ENCODE assay signal across 27 cellular contexts in the genomic region with DNA sequence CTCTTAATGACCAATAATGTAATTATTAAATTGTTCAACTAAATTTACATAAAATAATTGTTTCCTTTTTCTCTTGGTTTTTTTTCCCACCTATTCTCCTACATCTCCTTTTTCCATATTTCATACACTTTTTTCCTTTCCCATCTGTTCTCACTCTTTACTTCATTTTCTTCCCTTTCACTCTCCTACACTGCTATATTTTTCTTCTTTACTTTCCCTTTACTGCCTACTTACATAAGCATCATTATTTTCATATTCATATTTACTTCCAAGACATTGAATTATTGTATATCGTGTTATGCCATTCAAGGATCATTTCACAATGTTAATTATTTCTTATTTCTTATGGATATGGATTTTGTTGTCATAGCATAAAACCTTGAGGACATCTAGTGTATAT.
"Had no signal": no experiment of that assay in that cellular context is flagged by ENCODE, and none has a peak within 500 bp of the region (broad histone marks: within the 10 kb centered on the region; RNA-seq: fewer than 3 reads in every experiment).

No MANE protein-coding gene starts in this region.

- DNase-seq: naive thymus-derived CD4-positive, alpha-beta T cell; natural killer cell; occipital lobe; ovary; psoas muscle; right cardiac atrium; spleen; stimulated activated CD4-positive, alpha-beta T cell treated with anti-CD3 and anti-CD28 coated beads, Interleukin-12 subunit alpha, Interleukin-12 subunit beta, amount 100 ng/mL, for 4 hours; stimulated activated CD4-positive, alpha-beta T cell treated with anti-CD3 and anti-CD28 coated beads, Interleukin-1b, Interleukin-23, amount 100 ng/mL, for 48 hours; stimulated activated CD4-positive, alpha-beta T cell treated with anti-CD3 and anti-CD28 coated beads, Interleukin-4, amount 100 ng/mL, for 1 hour; stimulated activated CD4-positive, alpha-beta T cell treated with anti-CD3 and anti-CD28 coated beads, Interleukin-4, amount 100 ng/mL, for 4 hours; stimulated activated CD8-positive, alpha-beta memory T cell treated with anti-CD3 and anti-CD28 coated beads, Interleukin-4, amount 100 ng/mL, for 48 hours; stimulated activated naive CD4-positive, alpha-beta T cell; stimulated activated naive CD8-positive, alpha-beta T cell treated with anti-CD3 and anti-CD28 coated beads, Interleukin-15, amount 100 ng/mL, for 72 hours; stimulated activated naive CD8-positive, alpha-beta T cell treated with anti-CD3 and anti-CD28 coated beads, Interleukin-15, Interleukin-2, amounts not matched to agents 100 U/mL and 50 U/mL, for 24 hours; substantia nigra; testis; tibial artery; transverse colon; upper lobe of right lung; uterus had no signal

- H3K4me3 ChIP-seq: neural progenitor cell, ovary, psoas muscle, skin epidermis, smooth muscle cell, spleen, suprapubic skin, testis, tibial artery, transverse colon, upper lobe of right lung, uterus had no signal

- ATAC-seq: naive thymus-derived CD4-positive, alpha-beta T cell; natural killer cell; psoas muscle; right cardiac atrium; sciatic nerve; stimulated activated memory B cell treated with anti-CD40 and anti-IgM and Interleukin-4, amounts not matched to agents 10 μg/mL and 1 μg/mL and 100 μg/mL, for 72 hours; stimulated activated naive CD8-positive, alpha-beta T cell treated with anti-CD3 and anti-CD28 coated beads, Interleukin-15, amount 100 ng/mL, for 72 hours; stimulated activated naive CD8-positive, alpha-beta T cell treated with anti-CD3 and anti-CD28 coated beads, Interleukin-15, Interleukin-2, amounts not matched to agents 100 U/mL and 50 U/mL, for 24 hours; upper lobe of right lung had no signal

- H3K36me3 ChIP-seq: neural progenitor cell, ovary, spleen, suprapubic skin, tibial artery, transverse colon, upper lobe of right lung, uterus had no signal

- H3K4me1 ChIP-seq: neural progenitor cell, psoas muscle, spleen, suprapubic skin, testis, upper lobe of right lung, uterus had no signal

- H3K9me3 ChIP-seq: ovary, psoas muscle, suprapubic skin, testis, tibial artery, transverse colon, upper lobe of right lung had no signal

- H3K27me3 ChIP-seq: neural progenitor cell, ovary, spleen, suprapubic skin, testis, tibial artery, transverse colon, upper lobe of right lung, uterus had no signal

- H3K27ac ChIP-seq: neural progenitor cell, ovary, psoas muscle, skin epidermis, spleen, suprapubic skin, testis, tibial artery, transverse colon, upper lobe of right lung, uterus had no signal
